In the genomic region with DNA sequence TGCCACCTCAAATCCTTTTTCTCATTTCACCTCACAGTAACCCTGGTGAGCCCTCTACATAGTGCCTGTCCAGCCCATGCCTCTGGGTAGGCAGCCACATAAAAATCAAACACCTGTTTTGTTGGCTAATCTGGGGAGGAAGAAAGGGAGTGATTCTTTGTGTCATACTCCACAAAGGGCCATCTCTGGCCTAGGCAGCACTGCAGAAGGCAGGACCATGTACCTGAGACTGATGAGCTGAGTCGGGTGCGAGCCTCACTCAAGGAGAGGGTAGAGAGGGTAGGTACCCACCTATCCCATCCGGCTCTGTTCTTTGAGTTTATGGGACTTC, we compare ENCODE assay signal across 1 cellular context.
TF ChIP-seq lines count a peak whose summit lies in the region.

No MANE protein-coding gene starts in this region.

TF ChIP-seq in SK-N-SH, 30 proteins besides CTCF, POLR2A, EP300 and RAD21 (continued from another document):
- TF ChIP-seq, protein P1, sequence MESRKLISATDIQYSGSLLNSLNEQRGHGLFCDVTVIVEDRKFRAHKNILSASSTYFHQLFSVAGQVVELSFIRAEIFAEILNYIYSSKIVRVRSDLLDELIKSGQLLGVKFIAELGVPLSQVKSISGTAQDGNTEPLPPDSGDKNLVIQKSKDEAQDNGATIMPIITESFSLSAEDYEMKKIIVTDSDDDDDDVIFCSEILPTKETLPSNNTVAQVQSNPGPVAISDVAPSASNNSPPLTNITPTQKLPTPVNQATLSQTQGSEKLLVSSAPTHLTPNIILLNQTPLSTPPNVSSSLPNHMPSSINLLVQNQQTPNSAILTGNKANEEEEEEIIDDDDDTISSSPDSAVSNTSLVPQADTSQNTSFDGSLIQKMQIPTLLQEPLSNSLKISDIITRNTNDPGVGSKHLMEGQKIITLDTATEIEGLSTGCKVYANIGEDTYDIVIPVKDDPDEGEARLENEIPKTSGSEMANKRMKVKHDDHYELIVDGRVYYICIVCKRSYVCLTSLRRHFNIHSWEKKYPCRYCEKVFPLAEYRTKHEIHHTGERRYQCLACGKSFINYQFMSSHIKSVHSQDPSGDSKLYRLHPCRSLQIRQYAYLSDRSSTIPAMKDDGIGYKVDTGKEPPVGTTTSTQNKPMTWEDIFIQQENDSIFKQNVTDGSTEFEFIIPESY (IDR thresholded peaks at IDR 0.05; ENCODE audit: borderline replicate concordance, low read depth), result no peak
- TF ChIP-seq EZH2phosphoT487 (IDR thresholded peaks at IDR 0.05; ENCODE audit: borderline replicate concordance, low read depth) (no peak), RFX5 (IDR thresholded peaks at IDR 0.05; ENCODE audit: low read length) (no peak), JUND (IDR thresholded peaks at IDR 0.05) (no peak), SIN3A (IDR thresholded peaks at IDR 0.05; ENCODE audit: borderline replicate concordance, low read depth, low read length) (no peak), ELF1 (IDR thresholded peaks at IDR 0.05) (no peak)
TF ChIP-seq in SK-N-SH: peak in this region for 0.
